ENCODE assay signal across 27 cellular contexts in genomic region chr2:824954-825353, GRCh38.
"Had no signal": no experiment of that assay in that cellular context is flagged by ENCODE, and none has a peak within 500 bp of the region (broad histone marks: within the 10 kb centered on the region; RNA-seq: fewer than 3 reads in every experiment).

No MANE protein-coding gene starts in this region.

- ATAC-seq: activated T-cell treated with anti-CD3 and anti-CD28 coated beads, Interleukin-2, amount 50 U/mL, for 4 hours; mucosa of descending colon; T-cell; upper lobe of right lung had no signal

- H3K27me3 ChIP-seq: hepatocyte, thyroid gland, upper lobe of right lung had no signal

- H3K9me3 ChIP-seq: mucosa of descending colon, thyroid gland, upper lobe of right lung had no signal

- FAIRE-seq: astrocyte, colon, frontal cortex had no signal

- H3K27me3 Mint-ChIP-seq: stimulated activated naive CD8-positive, alpha-beta T cell treated with anti-CD3 and anti-CD28 coated beads, Interleukin-15, Interleukin-2, amounts not matched to agents 100 ng/mL and 50 ng/mL, for 24 hours had no signal

- H3K4me3 Mint-ChIP-seq: activated naive CD8-positive, alpha-beta T cell treated with anti-CD3 and anti-CD28 coated beads for 36 hours; activated T-cell treated with anti-CD3 and anti-CD28 coated beads, Interleukin-2, amount 50 U/mL, for 4 hours; central memory CD8-positive, alpha-beta T cell; memory B cell; neural crest cell; stimulated activated naive CD8-positive, alpha-beta T cell treated with anti-CD3 and anti-CD28 coated beads, Interleukin-15, Interleukin-2, amounts not matched to agents 100 ng/mL and 50 ng/mL, for 24 hours; T-cell; T-helper 2 cell treated with Interferon-gamma antibody and Interleukin-4, amounts not matched to agents 5 μg/mL and 100 μg/mL, for 36 hours had no signal

- H3K27ac ChIP-seq: hepatocyte, thyroid gland, upper lobe of right lung, VCaP had no signal

- H3K4me2 ChIP-seq: hepatocyte had no signal

- H3K36me3 Mint-ChIP-seq: activated naive CD8-positive, alpha-beta T cell treated with anti-CD3 and anti-CD28 coated beads for 36 hours; memory B cell; T-cell had no signal

- H3K4me1 Mint-ChIP-seq: activated naive CD8-positive, alpha-beta T cell treated with anti-CD3 and anti-CD28 coated beads for 36 hours; central memory CD8-positive, alpha-beta T cell; memory B cell; neural crest cell; T-cell had no signal

- H3K27ac Mint-ChIP-seq: activated naive CD8-positive, alpha-beta T cell treated with anti-CD3 and anti-CD28 coated beads for 36 hours; activated T-helper 2 cell treated with anti-CD3 and anti-CD28 coated beads, Interferon-gamma antibody, Interleukin-2, Interleukin-4, amounts not matched to agents 10 μg/mL and 5 μg/mL and 100 μg/mL, durations not matched to agents 14 hours and 24 hours and 36 hours; memory B cell; progenitor cell of endocrine pancreas; stimulated activated naive CD8-positive, alpha-beta T cell treated with anti-CD3 and anti-CD28 coated beads, Interleukin-15, Interleukin-2, amounts not matched to agents 100 ng/mL and 50 ng/mL, for 24 hours; T-cell; T-helper 2 cell treated with Interferon-gamma antibody and Interleukin-4, amounts not matched to agents 5 μg/mL and 100 μg/mL, for 36 hours had no signal

- H3K4me3 ChIP-seq: hepatocyte, mucosa of descending colon, thyroid gland, upper lobe of right lung had no signal

- H2AFZ ChIP-seq: hepatocyte had no signal

- DNase-seq: activated CD4-positive, CD25-positive, alpha-beta regulatory T cell treated with anti-CD3 and anti-CD28 coated beads, Interleukin-2, amount 50 U/mL, for 72 hours; activated CD8-positive, alpha-beta memory T cell treated with anti-CD3 and anti-CD28 coated beads, Interleukin-2, amount 50 U/mL, for 4 hours; activated naive CD4-positive, alpha-beta T cell treated with Interleukin-2 at 50 U/mL for 16 hours; activated naive CD8-positive, alpha-beta T cell treated with anti-CD3 and anti-CD28 coated beads for 36 hours; activated T-cell treated with anti-CD3 and anti-CD28 coated beads, Interleukin-2, amount 50 U/mL, for 4 hours; effector memory CD4-positive, alpha-beta T cell; glutamatergic neuron; kidney glomerular epithelial cell; stimulated activated CD4-positive, alpha-beta T cell treated with anti-CD3 and anti-CD28 coated beads, Interleukin-12 subunit alpha, Interleukin-12 subunit beta, amount 100 ng/mL, for 4 hours; stimulated activated CD4-positive, alpha-beta T cell treated with anti-CD3 and anti-CD28 coated beads, Interleukin-4, amount 100 ng/mL, for 4 hours; substantia nigra; T-cell; thyroid gland; upper lobe of right lung had no signal

- H3K36me3 ChIP-seq: thyroid gland, upper lobe of right lung had no signal

- H3K4me1 ChIP-seq: thyroid gland, upper lobe of right lung had no signal

- H3K79me2 ChIP-seq: hepatocyte had no signal

- H3K9me3 Mint-ChIP-seq: activated naive CD8-positive, alpha-beta T cell treated with anti-CD3 and anti-CD28 coated beads for 36 hours; activated T-cell treated with anti-CD3 and anti-CD28 coated beads, Interleukin-2, amount 50 U/mL, for 4 hours; activated T-helper 2 cell treated with anti-CD3 and anti-CD28 coated beads, Interferon-gamma antibody, Interleukin-2, Interleukin-4, amounts not matched to agents 10 μg/mL and 5 μg/mL and 100 μg/mL, durations not matched to agents 14 hours and 24 hours and 36 hours; central memory CD8-positive, alpha-beta T cell; memory B cell; neural crest cell; stimulated activated naive CD8-positive, alpha-beta T cell treated with anti-CD3 and anti-CD28 coated beads, Interleukin-15, Interleukin-2, amounts not matched to agents 100 ng/mL and 50 ng/mL, for 24 hours; T-cell; T-helper 2 cell treated with Interferon-gamma antibody and Interleukin-4, amounts not matched to agents 5 μg/mL and 100 μg/mL, for 36 hours had no signal
